In genomic region chr2:113879457-113879856, GRCh38 we compare ENCODE assay signal across 13 cellular contexts.
"Had no signal": no experiment of that assay in that cellular context is flagged by ENCODE, and none has a peak within 500 bp of the region (broad histone marks: within the 10 kb centered on the region; RNA-seq: fewer than 3 reads in every experiment).

No MANE protein-coding gene starts in this region.

- H3K36me3 ChIP-seq: esophagus muscularis mucosa, gastrocnemius medialis had no signal

- H3K4me1 Mint-ChIP-seq: neural crest cell had no signal

- H3K4me3 ChIP-seq: coronary artery, esophagus muscularis mucosa, gastrocnemius medialis had no signal

- H3K9me3 ChIP-seq: esophagus muscularis mucosa, gastrocnemius medialis had no signal

- H3K9me3 Mint-ChIP-seq: natural killer cell, neural crest cell, type B pancreatic cell had no signal

- H3K27ac ChIP-seq: coronary artery, esophagus muscularis mucosa, gastrocnemius medialis had no signal

- H3K4me3 Mint-ChIP-seq: natural killer cell, neural crest cell, type B pancreatic cell had no signal

- H3K27me3 ChIP-seq: esophagus muscularis mucosa, gastrocnemius medialis had no signal

- ATAC-seq: gastrocnemius medialis, natural killer cell had no signal

- H3K27me3 Mint-ChIP-seq: type B pancreatic cell had no signal

- DNase-seq: effector memory CD4-positive, alpha-beta T cell; gastrocnemius medialis; kidney; left colon; mammary epithelial cell; natural killer cell; posterior cingulate gyrus; stimulated activated CD4-positive, alpha-beta T cell treated with anti-CD3 and anti-CD28 coated beads, Interleukin-12 subunit alpha, Interleukin-12 subunit beta, amount 100 ng/mL, for 4 hours; stimulated activated naive CD4-positive, alpha-beta T cell treated with Interleukin-2 at 50 U/mL for 16 hours had no signal

- H3K36me3 Mint-ChIP-seq: natural killer cell had no signal

- H3K27ac Mint-ChIP-seq: natural killer cell, type B pancreatic cell had no signal
